ENCODE assay signal across 10 cellular contexts in the genomic region with DNA sequence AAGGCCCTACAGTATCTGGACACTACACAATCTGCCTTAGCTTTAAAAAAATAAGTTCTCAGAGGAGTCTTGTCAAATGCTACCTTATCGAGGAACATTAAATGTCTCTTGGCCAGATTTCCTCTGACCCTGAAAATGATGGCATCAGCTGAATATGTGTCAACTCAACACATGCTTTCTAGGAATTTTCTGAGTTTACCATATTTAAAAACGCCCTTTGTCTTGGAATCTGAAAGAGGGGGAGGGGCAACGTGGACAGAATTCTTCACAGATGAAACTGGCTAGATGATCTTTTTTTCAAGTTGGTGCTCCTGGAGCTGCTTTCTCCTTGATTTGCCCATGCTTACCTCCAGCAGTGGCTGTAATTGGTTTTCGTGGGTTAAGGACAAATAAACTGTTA. TPM values are rescaled to one million over a fixed set of nuclear protein-coding genes. Genes with fewer than 3 reads are reported as not detected.
DNase-seq lines count a peak whose midpoint lies in the region; ATAC-seq, FAIRE-seq and TF ChIP-seq lines count a peak whose summit lies in the region.
"Had no signal": no experiment of that assay in that cellular context is flagged by ENCODE, and none has a peak within 500 bp of the region (broad histone marks: within the 10 kb centered on the region; RNA-seq: fewer than 3 reads in every experiment).

No MANE protein-coding gene starts in this region.

- no peak overlapping the region for H3K27ac Mint-ChIP-seq in natural killer cell treated with Interleukin-12 subunit alpha and Interleukin-12 subunit beta and Interleukin-15 and Interleukin-18, amount 100 ng/mL, for 72 hours
- H3K27ac Mint-ChIP-seq: T-helper 1 cell treated with Interleukin-12 subunit alpha and Interleukin-12 subunit beta and Interleukin-4 antibody, amounts not matched to agents 30 μg/mL and 1 μg/mL, for 36 hours had no signal

- H2BK12ac ChIP-seq in H1 (ENCODE audit: low read depth, low read length): no peak overlapping the region

- H2BK120ac ChIP-seq in H1 (replicated peaks; ENCODE audit: low read depth, low read length): no peak overlapping the region

- H4K20me1 ChIP-seq in BLaER1: peaks cover 56% of the 10 kb centered on the region
- peaks cover 6 to 7% of the 10 kb centered on the region in 2 experiments for H4K20me1 ChIP-seq in H1 (replicated peaks in 1 of 2; ENCODE audit: control insufficient read depth in 1 of 2, insufficient read depth in 2 of 2, low read length in 2 of 2)

- H4K8ac ChIP-seq in H1 (ENCODE audit: extremely low read depth, insufficient read depth, low read length): no peak overlapping the region

- H3K4ac ChIP-seq in H1 (replicated peaks; ENCODE audit: insufficient read length, low read depth, low read length): no peak overlapping the region

- H3K14ac ChIP-seq in H1 (ENCODE audit: insufficient read length): no peak overlapping the region

- TF ChIP-seq POLR2A in H1 (IDR thresholded peaks at IDR 0.05; ENCODE audit: control extremely low read depth in 1 of 2, low read depth in 2 of 2, low read length in 2 of 2) (peak in 1 of 2 experiments; percentile 27; a peak in 1 of 3 replicates), GM12892 (IDR thresholded peaks at IDR 0.05; ENCODE audit: low read depth, low read length) (no peak)

- TF ChIP-seq CTCF in LNCaP clone FGC (IDR thresholded peaks at IDR 0.05; ENCODE audit: control insufficient read depth, extremely low read depth, insufficient read depth): no peak
- TF ChIP-seq CTCF in H1 (IDR thresholded peaks at IDR 0.05; ENCODE audit: control extremely low read depth in 1 of 3, insufficient read depth in 1 of 3, low read depth in 1 of 3, low read length in 3 of 3): no peak

- H2BK15ac ChIP-seq in H1 (ENCODE audit: low read length): no peak overlapping the region

- POLR2A ChIA-PET in H1 (lab: Charles Lee; ENCODE audit: partially characterized antibody): interaction anchor here (0.6 to 10.3 kb wide), 6 partner anchors 10 to 475 kb away, joined by 3 to 161 read pairs (median 6); no protein-coding TSS in a partner anchor

- no peak overlapping the region for H2AFZ ChIP-seq in H1 (ENCODE audit: low read length)

- H2BK5ac ChIP-seq in H1 (ENCODE audit: low read depth, low read length): peak overlapping the region; percentile 22; the same call in 1 of the 2 replicates

- WGBS in H1 (ENCODE audit: extremely low coverage in 1 of 2, insufficient coverage in 1 of 2, insufficient read length in 1 of 2, insufficient replicate concordance in 2 of 2, low coverage in 1 of 2, low lambda C conversion rate in 2 of 2, missing lambda C conversion rate in 1 of 2), 2 experiments: 20% methylated on average over 4 of the region's 4 CpGs; no CpG with 5 or more reads in 1 of the 2 experiments

- peaks cover 0 to 15% of the 10 kb centered on the region in 2 donors for H3K27me3 Mint-ChIP-seq in natural killer cell treated with Interleukin-12 subunit alpha and Interleukin-12 subunit beta and Interleukin-15 and Interleukin-18, amount 100 ng/mL, for 72 hours

- H3K27ac ChIP-seq in BLaER1: peak overlapping the region; percentile 98
- peak overlapping the region; percentile 19; the same call in 1 of the 2 replicates for H3K27ac ChIP-seq in H1 (ENCODE audit: low read depth, low read length)

- DNase-seq in LNCaP clone FGC (ENCODE audit: low read depth) (no peak), H1 (ENCODE audit: low read depth in 1 of 2, low spot score in 2 of 2) (no peak), NCI-H1092 (lab: John Stamatoyannopoulos, UW) (no peak), dedifferentiated amniotic fluid mesenchymal stem cell (ENCODE audit: extremely low spot score) (no peak), GM12892 (ENCODE audit: insufficient read length) (no peak)
- no peak for DNase-seq in natural killer cell treated with Interleukin-12 subunit alpha and Interleukin-12 subunit beta and Interleukin-15 and Interleukin-18, amount 100 ng/mL, for 72 hours (ENCODE audit: low spot score)
- DNase-seq: stimulated activated CD4-positive, alpha-beta T cell treated with anti-CD3 and anti-CD28 coated beads, Interleukin-2, amount 100 ng/mL, for 48 hours had no signal

- peak overlapping the region; percentile 99 for H3K9ac ChIP-seq in BLaER1
- no peak overlapping the region for H3K9ac ChIP-seq in H1 (replicated peaks in 1 of 4; ENCODE audit: extremely low read depth in 1 of 4, low read depth in 3 of 4, low read length in 3 of 4)

- peak overlapping the region; percentile 45 for H4K5ac ChIP-seq in H1 (ENCODE audit: insufficient read length, low read depth, low read length)

- H3K9me3 ChIP-seq in BLaER1 (peaks cover 27% of the 10 kb centered on the region), H1 (ENCODE audit: insufficient read depth in 2 of 2, low read depth in 1 of 2, low read length in 1 of 2) (no peaks in the 10 kb centered on the region)

- H2BK20ac ChIP-seq in H1 (ENCODE audit: low read length): no peak overlapping the region

- no peaks in the 10 kb centered on the region for H3K9me3 Mint-ChIP-seq in natural killer cell treated with Interleukin-12 subunit alpha and Interleukin-12 subunit beta and Interleukin-15 and Interleukin-18, amount 100 ng/mL, for 72 hours
- H3K9me3 Mint-ChIP-seq: T-helper 1 cell treated with Interleukin-12 subunit alpha and Interleukin-12 subunit beta and Interleukin-4 antibody, amounts not matched to agents 30 μg/mL and 1 μg/mL, for 36 hours had no signal

- peak overlapping the region; percentile 96 for H3K4me3 ChIP-seq in BLaER1
- peak overlapping the region; percentile 77 for H3K4me3 ChIP-seq in LNCaP clone FGC (ENCODE audit: low read depth, low read length)
- peak overlapping the region; percentile 51 to 97 (median 75); a peak in 7 of 8 replicates for H3K4me3 ChIP-seq in H1 (ENCODE audit: extremely low read depth in 1 of 4, insufficient read depth in 2 of 4, low read depth in 3 of 4, low read length in 4 of 4)

- 0 out of 2 replicates have a peak overlapping the region, but pooled peaks have one; percentile 28 for H3K18ac ChIP-seq in H1 (ENCODE audit: extremely low read depth, low read length)

- FAIRE-seq in H1 (lab: Jason Lieb, UNC): no peak
- no peak for FAIRE-seq in GM12892 (lab: Jason Lieb, UNC)

- no peaks in the 10 kb centered on the region for H3K79me1 ChIP-seq in H1 (ENCODE audit: low read depth, low read length)

- H3K23ac ChIP-seq in H1 (ENCODE audit: insufficient read length): no peak overlapping the region

- peaks cover 29 to 69% of the 10 kb centered on the region in 2 experiments for H3K79me2 ChIP-seq in H1 (ENCODE audit: control insufficient read depth in 1 of 2, insufficient read depth in 2 of 2, low read length in 2 of 2)

- TF ChIP-seq EP300 in H1 (IDR thresholded peaks at IDR 0.05; ENCODE audit: borderline replicate concordance in 1 of 2, low read depth in 2 of 2, low read length in 2 of 2): no peak

- peaks cover 15 to 20% of the 10 kb centered on the region in 2 donors for H3K4me1 Mint-ChIP-seq in natural killer cell treated with Interleukin-12 subunit alpha and Interleukin-12 subunit beta and Interleukin-15 and Interleukin-18, amount 100 ng/mL, for 72 hours (ENCODE audit: low read depth in 2 of 2)

- H3K4me3 Mint-ChIP-seq in natural killer cell treated with Interleukin-12 subunit alpha and Interleukin-12 subunit beta and Interleukin-15 and Interleukin-18, amount 100 ng/mL, for 72 hours: peak overlapping the region; percentile 31
- H3K4me3 Mint-ChIP-seq: T-helper 1 cell treated with Interleukin-12 subunit alpha and Interleukin-12 subunit beta and Interleukin-4 antibody, amounts not matched to agents 30 μg/mL and 1 μg/mL, for 36 hours had no signal

- no peaks in the 10 kb centered on the region for H3K36me3 Mint-ChIP-seq in natural killer cell treated with Interleukin-12 subunit alpha and Interleukin-12 subunit beta and Interleukin-15 and Interleukin-18, amount 100 ng/mL, for 72 hours

- H3K56ac ChIP-seq in H1 (replicated peaks; ENCODE audit: insufficient read length, low read depth, low read length): no peak overlapping the region

- peaks cover 47% of the 10 kb centered on the region for H3K4me1 ChIP-seq in BLaER1
- H3K4me1 ChIP-seq in H1 (replicated peaks in 1 of 4; ENCODE audit: control insufficient read depth in 3 of 4, insufficient read depth in 4 of 4, low read length in 3 of 4): peaks cover 0 to 13% (median 6%) of the 10 kb centered on the region in 4 experiments; a peak in 4 of 7 replicates

- no peak for ATAC-seq in natural killer cell treated with Interleukin-12 subunit alpha and Interleukin-12 subunit beta and Interleukin-15 and Interleukin-18, amount 100 ng/mL, for 72 hours
- ATAC-seq in HG02981 (IDR thresholded peaks at IDR 0.05; ENCODE audit: unreplicated experiment): no peak

- no peak overlapping the region for H4K91ac ChIP-seq in H1 (replicated peaks; ENCODE audit: insufficient read length, low read length)

- peaks cover 7% of the 10 kb centered on the region for H3K23me2 ChIP-seq in H1 (ENCODE audit: low read depth, low read length)

- H3K36me3 ChIP-seq in BLaER1 (peaks cover 69% of the 10 kb centered on the region), H1 (ENCODE audit: control insufficient read depth in 2 of 4, insufficient read depth in 4 of 4, low read length in 3 of 4) (peaks cover 0 to 30% (median 6%) of the 10 kb centered on the region in 4 experiments; a peak in 2 of 8 replicates)

- CTCF ChIA-PET in H1 (lab: Charles Lee; ENCODE audit: partially characterized antibody): interaction anchor here (0.8 to 2.1 kb wide), 6 partner anchors 11 to 300 kb away, joined by 3 to 5 read pairs (median 4); no protein-coding TSS in a partner anchor

- TF ChIP-seq RAD21 in H1 (IDR thresholded peaks at IDR 0.05 in 1 of 2, conservative IDR thresholded peaks at IDR 0.05 in 1 of 2; ENCODE audit: low read depth in 2 of 2, low read length in 2 of 2): no peak

- H3K4me2 ChIP-seq in BLaER1: peak overlapping the region; percentile 96
- peak overlapping the region; percentile 80 to 87 for H3K4me2 ChIP-seq in H1 (ENCODE audit: insufficient read depth in 1 of 2, low read depth in 2 of 2, low read length in 2 of 2)

- H2AK5ac ChIP-seq in H1 (ENCODE audit: low read depth, low read length): no peak overlapping the region

- no peaks in the 10 kb centered on the region for H3K27me3 ChIP-seq in BLaER1
- H3K27me3 ChIP-seq in H1 (replicated peaks in 1 of 4; ENCODE audit: control insufficient read depth in 3 of 4, extremely low read depth in 1 of 4, insufficient read depth in 3 of 4, low read length in 3 of 4): no peaks in the 10 kb centered on the region

RNA-seq across cellular contexts. Expression of a gene that starts 5.1 kb away (rescaled TPM):
- 162 and 169 TPM in 2 replicates for total RNA-seq in H1 (2021; fragmentation: NEBNext Ultra II Directional; extraction: Animal tissue kit (Norgen Biotek cat#: 25700))
- polyA plus RNA-seq in H1 (2011; rRNA removed): 14.1 and 16.1 TPM in 2 replicates
- 25.2 TPM for polyA plus RNA-seq in H1 (2011; cell fraction: cytosol; rRNA removed)
- polyA plus RNA-seq in H1 (2011; cell fraction: nucleus; rRNA removed): 28.0 TPM
- 42.4 to 50.3 TPM (median 46.5 TPM) in 4 replicates for polyA plus RNA-seq in H1 (2012, experiment 1 of 2)
- 31.6 TPM for polyA plus RNA-seq in H1 (2012, experiment 2 of 2)
- polyA plus RNA-seq in H1 (2013, experiment 1 of 2): 141 TPM
- polyA plus RNA-seq in H1 (2013, experiment 2 of 2): 134 TPM
- 26.2 and 31.1 TPM in 2 replicates for polyA minus RNA-seq in H1 (2011; rRNA and poly(A)+ RNA removed)
- 46.9 TPM for polyA minus RNA-seq in H1 (2011; cell fraction: cytosol; rRNA and poly(A)+ RNA removed)
- 36.0 TPM for polyA minus RNA-seq in H1 (2011; cell fraction: nucleus; rRNA and poly(A)+ RNA removed)
- 1 to 10 TPM in 1 of 2 donors, under 1 TPM in 1; 0.98 to 1.5 TPM for total RNA-seq in natural killer cell treated with Interleukin-12 subunit alpha and Interleukin-12 subunit beta and Interleukin-15 and Interleukin-18, amount 100 ng/mL, for 72 hours
- polyA plus RNA-seq in GM12892 (2012; ENCODE audit: missing spikeins): 23.4 TPM

Comparison
In these comparisons a context has a peak if more than half of its experiments do, and no peak if none do; other contexts are left out.
1. RNA of a gene that starts 5.1 kb away (total RNA-seq): 162 to 169 TPM in H1; 0.98 to 1.5 TPM in natural killer cell treated with Interleukin-12 subunit alpha and Interleukin-12 subunit beta and Interleukin-15 and Interleukin-18, amount 100 ng/mL, for 72 hours; every median in the first group is over 10 times any median in the second.
2. Peak in every context shown above with its lines, with median percentiles within 50 percentile points of each other: H3K4me3 ChIP-seq.